ENCODE assay signal across 8 cellular contexts in the genomic region with DNA sequence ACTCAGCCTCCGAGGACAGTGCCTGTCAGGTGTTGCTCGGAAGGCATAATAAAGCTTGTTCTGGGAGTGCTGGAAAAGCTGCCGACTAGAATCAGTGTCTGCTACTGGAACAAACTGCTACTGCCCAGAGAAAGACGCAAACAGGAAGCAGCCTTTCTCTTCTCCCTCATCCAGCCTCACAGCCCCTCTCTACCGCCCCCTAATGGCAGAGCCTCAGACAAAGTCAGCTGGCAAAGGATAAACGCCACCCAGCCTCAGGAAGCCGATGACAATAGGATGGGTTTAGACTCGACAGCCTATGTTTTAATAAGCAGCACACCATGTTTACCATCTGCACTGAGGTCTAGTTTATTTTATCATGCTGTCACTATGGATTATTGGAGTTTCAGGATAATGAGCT.
A peak's percentile ranks its signal among the peaks of the same experiment; 100 is the strongest.
DNase-seq lines count a peak whose midpoint lies in the region; ATAC-seq and TF ChIP-seq lines count a peak whose summit lies in the region.

No MANE protein-coding gene starts in this region.

- intact Hi-C loops in CD14-positive monocyte (cut with micrococcal nuclease): no loop called here
- intact Hi-C loops in activated CD8-positive, alpha-beta T cell treated with anti-CD3 and anti-CD28 coated beads for 36 hours (cut with micrococcal nuclease): no loop called here
- intact Hi-C loops in left colon (cut with DNase I, micrococcal nuclease): no loop called here

- POLR2A ChIA-PET in activated CD8-positive, alpha-beta T cell treated with anti-CD3 and anti-CD28 coated beads for 36 hours (lab: Charles Lee): no interaction called here

- TF ChIP-seq CTCF in CD14-positive monocyte (IDR thresholded peaks at IDR 0.05): peak; percentile 12
- peak; percentile 25 for TF ChIP-seq CTCF in activated CD8-positive, alpha-beta T cell treated with anti-CD3 and anti-CD28 coated beads for 36 hours (IDR thresholded peaks at IDR 0.05)

- no peak overlapping the region for H3K4me3 Mint-ChIP-seq in CD14-positive monocyte
- no peak overlapping the region for H3K4me3 Mint-ChIP-seq in activated CD8-positive, alpha-beta T cell treated with anti-CD3 and anti-CD28 coated beads for 36 hours

- no peak for ATAC-seq in activated CD8-positive, alpha-beta T cell treated with anti-CD3 and anti-CD28 coated beads for 36 hours
- ATAC-seq in left colon (peak; percentile 80), HG03460 (IDR thresholded peaks at IDR 0.05; ENCODE audit: unreplicated experiment) (no peak)
- no peak for ATAC-seq in activated CD4-positive, CD25-positive, alpha-beta regulatory T cell treated with anti-CD3 and anti-CD28 coated beads, Interleukin-2, amount 50 U/mL, for 24 hours

- CTCF ChIA-PET in activated CD8-positive, alpha-beta T cell treated with anti-CD3 and anti-CD28 coated beads for 36 hours (lab: Charles Lee): interaction anchor here (1.0 to 1.4 kb wide), 4 partner anchors 13 to 491 kb away, joined by 3 to 4 read pairs (median 3); no protein-coding TSS in a partner anchor

- peaks cover 11 to 36% (median 24%) of the 10 kb centered on the region in 7 donors for H3K9me3 Mint-ChIP-seq in CD14-positive monocyte
- H3K9me3 Mint-ChIP-seq in activated CD8-positive, alpha-beta T cell treated with anti-CD3 and anti-CD28 coated beads for 36 hours: peaks cover 14% of the 10 kb centered on the region

- H3K27me3 Mint-ChIP-seq in CD14-positive monocyte (ENCODE audit: low read depth in 3 of 3): peaks cover 0 to 3% (median 2%) of the 10 kb centered on the region in 3 donors
- H3K27me3 Mint-ChIP-seq in activated CD8-positive, alpha-beta T cell treated with anti-CD3 and anti-CD28 coated beads for 36 hours: no peaks in the 10 kb centered on the region

- H3K36me3 ChIP-seq in H7 (replicated peaks; ENCODE audit: control insufficient read depth, insufficient read depth, low read length): no peaks in the 10 kb centered on the region

- no peak overlapping the region for H3K27ac Mint-ChIP-seq in CD14-positive monocyte
- no peak overlapping the region for H3K27ac Mint-ChIP-seq in activated CD8-positive, alpha-beta T cell treated with anti-CD3 and anti-CD28 coated beads for 36 hours

- no peaks in the 10 kb centered on the region for H3K36me3 Mint-ChIP-seq in CD14-positive monocyte
- no peaks in the 10 kb centered on the region for H3K36me3 Mint-ChIP-seq in activated CD8-positive, alpha-beta T cell treated with anti-CD3 and anti-CD28 coated beads for 36 hours (ENCODE audit: low read depth)

- H3K27me3 ChIP-seq in H7 (ENCODE audit: control insufficient read depth, insufficient read depth, low read length): no peaks in the 10 kb centered on the region

- no peak overlapping the region for H3K4me3 ChIP-seq in H7 (ENCODE audit: insufficient read depth, low read depth, low read length)

- H3K4me1 Mint-ChIP-seq in CD14-positive monocyte: no peaks in the 10 kb centered on the region
- no peaks in the 10 kb centered on the region for H3K4me1 Mint-ChIP-seq in activated CD8-positive, alpha-beta T cell treated with anti-CD3 and anti-CD28 coated beads for 36 hours (ENCODE audit: low read depth)

- DNase-seq in CD14-positive monocyte (ENCODE audit: low spot score) (no peak), H7 (peak; percentile 85), left colon (peak; percentile 33 to 80), HCEC 1CT (no peak), NCI-H1048 (lab: John Stamatoyannopoulos, UW) (no peak)
- peak; percentile 41 for DNase-seq in activated CD8-positive, alpha-beta T cell treated with anti-CD3 and anti-CD28 coated beads for 36 hours

Comparison
In these comparisons a context has a peak if more than half of its experiments do, and no peak if none do; other contexts are left out.
1. DNase-seq: peak in H7 (single experiment), activated CD8-positive, alpha-beta T cell treated with anti-CD3 and anti-CD28 coated beads for 36 hours (single experiment) and left colon (2 of 2); none in CD14-positive monocyte (single experiment), HCEC 1CT (single experiment) and NCI-H1048 (single experiment).